ENCODE assay signal across 8 cellular contexts in the genomic region with DNA sequence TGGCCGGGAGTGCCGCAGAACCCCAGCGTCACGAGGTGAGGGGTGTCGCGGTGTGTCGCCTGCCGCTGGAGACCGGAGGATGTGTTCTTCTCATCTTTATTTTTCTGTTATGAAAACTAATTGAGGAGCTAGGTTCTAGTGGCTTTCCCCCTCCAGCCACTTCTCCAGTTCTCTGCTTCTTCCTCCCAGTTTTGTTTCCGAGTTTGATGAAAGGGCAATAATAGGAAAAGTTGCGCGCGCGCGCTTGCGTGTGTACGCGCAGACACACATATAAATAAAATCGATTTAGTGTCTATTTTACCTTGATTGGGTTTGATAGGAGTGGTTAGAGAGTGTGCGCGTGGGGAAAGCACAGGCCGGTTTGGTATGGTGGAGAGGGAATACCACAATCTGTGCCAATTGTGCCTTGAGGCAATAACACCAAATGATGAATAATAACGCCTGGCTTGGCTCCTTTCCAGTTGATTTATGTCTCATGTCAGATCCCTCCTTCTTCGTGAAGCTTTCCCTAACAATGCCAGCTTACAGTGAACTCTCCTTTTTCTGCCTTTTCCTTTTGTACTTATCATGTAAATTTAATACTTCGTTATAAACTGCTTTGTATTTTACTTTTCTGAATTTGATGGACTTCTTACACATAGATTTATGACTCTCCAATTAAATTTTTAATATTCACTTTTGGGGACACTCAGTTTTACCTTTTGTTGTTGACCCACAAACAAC. TPM values are rescaled to one million over a fixed set of nuclear protein-coding genes. Genes with fewer than 3 reads are reported as not detected.
A peak's percentile ranks its signal among the peaks of the same experiment; 100 is the strongest.
DNase-seq lines count a peak whose midpoint lies in the region; ATAC-seq and TF ChIP-seq lines count a peak whose summit lies in the region.

No MANE protein-coding gene starts in this region.

- no peak for DNase-seq in GM06990 (ENCODE audit: extremely low read depth, insufficient read length)
- DNase-seq in NCI-H1092 (lab: John Stamatoyannopoulos, UW), result peak; percentile 21
- DNase-seq in T-helper 9 cell, result peak; percentile 17
- no peak for DNase-seq in chondrocyte (ENCODE audit: low spot score)
- peak in 2 of 3 donors; percentile 33 to 44 for DNase-seq in right lobe of liver
- peak; percentile 27 for DNase-seq in stimulated activated naive CD4-positive, alpha-beta T cell treated with Interleukin-2 at 50 U/mL for 16 hours (lab: John Stamatoyannopoulos, UW)

- H3K36me3 ChIP-seq in GM06990 (ENCODE audit: control insufficient read depth, insufficient read depth, low read length) (peaks cover 9% of the 10 kb centered on the region), right lobe of liver (peaks cover 0 to 16% (median 9%) of the 10 kb centered on the region in 4 donors)

- 1% methylated on average over 20 of the region's 25 CpGs for WGBS in right lobe of liver (ENCODE audit: insufficient coverage, low coverage, low lambda C conversion rate, missing lambda C conversion rate)

- H3K4me3 ChIP-seq in GM06990 (replicated peaks; ENCODE audit: low read depth, low read length) (peak overlapping the region; percentile 75), right lobe of liver (peak overlapping the region; percentile 72 to 89 (median 78))

- TF ChIP-seq CTCF in GM06990 (IDR thresholded peaks at IDR 0.05; ENCODE audit: insufficient read depth, low read length, poor library complexity, severe bottlenecking), result no peak
- peak; percentile 43 for TF ChIP-seq CTCF in chondrocyte (IDR thresholded peaks at IDR 0.05)
- no peak for TF ChIP-seq CTCF in right lobe of liver (IDR thresholded peaks at IDR 0.05)

- H3K9me3 ChIP-seq in right lobe of liver, result no peaks in the 10 kb centered on the region

- H3K4me1 Mint-ChIP-seq in chondrocyte (ENCODE audit: low read depth), result peaks cover 48% of the 10 kb centered on the region

- H3K27me3 ChIP-seq in GM06990 (replicated peaks; ENCODE audit: control insufficient read depth, insufficient read depth, low read length), result no peaks in the 10 kb centered on the region
- H3K27me3 ChIP-seq in right lobe of liver, result no peaks in the 10 kb centered on the region

- H3K27me3 Mint-ChIP-seq in chondrocyte (ENCODE audit: low read depth), result no peaks in the 10 kb centered on the region

- intact Hi-C loops in right lobe of liver (cut with DNase I), result loop anchor here (10.0 kb wide), 3 partner anchors 121 to 459 kb away; partner anchors contain the start of gene SSR3 (in 2 of the 2)

- peak overlapping the region; percentile 96 for H3K4me3 Mint-ChIP-seq in chondrocyte (ENCODE audit: unreplicated experiment)

- H3K4me1 ChIP-seq in right lobe of liver, result peaks cover 0 to 27% (median 11%) of the 10 kb centered on the region in 4 donors

- no peaks in the 10 kb centered on the region for H3K9me3 Mint-ChIP-seq in chondrocyte (ENCODE audit: low read depth)

- peak overlapping the region; percentile 98 for H3K27ac Mint-ChIP-seq in chondrocyte (ENCODE audit: unreplicated experiment)

- TF ChIP-seq POLR2A in right lobe of liver (IDR thresholded peaks at IDR 0.05), result peak; percentile 9

- peak overlapping the region; percentile 92 to 94 (median 93) for H3K27ac ChIP-seq in right lobe of liver

- ATAC-seq in right lobe of liver (no peak), HG02571 (IDR thresholded peaks at IDR 0.05; ENCODE audit: unreplicated experiment) (no peak), HG03039 (IDR thresholded peaks at IDR 0.05; ENCODE audit: unreplicated experiment) (no peak)

- H3K36me3 Mint-ChIP-seq in chondrocyte (ENCODE audit: low read depth), result peaks cover 26% of the 10 kb centered on the region

RNA-seq across cellular contexts. Expression of gene TIPARP, which starts 1.5 kb away (rescaled TPM):
- 65.3 to 90.5 TPM (median 65.3 TPM) in 3 replicates for total RNA-seq in chondrocyte
- 10 to 100 TPM; 10.2 to 19.5 (median 16.4) TPM for total RNA-seq in right lobe of liver

Comparison
In these comparisons a context has a peak if more than half of its experiments do, and no peak if none do; other contexts are left out.
1. DNase-seq: peak in NCI-H1092 (single experiment), T-helper 9 cell (single experiment), right lobe of liver (2 of 3) and stimulated activated naive CD4-positive, alpha-beta T cell treated with Interleukin-2 at 50 U/mL for 16 hours (single experiment); none in GM06990 (single experiment) and chondrocyte (single experiment).